In the genomic region with DNA sequence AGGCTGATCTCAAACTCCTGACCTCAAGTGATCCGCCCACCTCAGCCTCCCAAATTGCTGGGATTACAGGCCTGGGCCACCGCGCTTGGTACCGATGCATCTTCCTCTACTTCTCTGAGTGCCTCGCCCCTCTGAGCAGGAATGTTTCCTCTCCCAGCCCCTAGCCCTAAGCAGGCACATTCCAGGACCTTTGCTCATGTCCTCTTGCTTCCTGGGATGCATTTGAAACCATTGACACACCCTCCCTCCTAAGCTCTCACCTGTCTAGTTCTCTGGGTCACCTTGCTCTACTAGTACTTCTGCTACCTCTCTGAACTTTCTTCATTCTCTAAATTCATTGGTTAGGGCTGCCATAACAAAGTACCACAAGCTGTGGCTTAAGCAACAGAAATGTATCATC, we compare ENCODE assay signal across 26 cellular contexts. TPM values are rescaled to one million over a fixed set of nuclear protein-coding genes. Genes with fewer than 3 reads are reported as not detected.
DNase-seq lines count a peak whose midpoint lies in the region; ATAC-seq and TF ChIP-seq lines count a peak whose summit lies in the region.
"Had no signal": no experiment of that assay in that cellular context is flagged by ENCODE, and none has a peak within 500 bp of the region (broad histone marks: within the 10 kb centered on the region; RNA-seq: fewer than 3 reads in every experiment).

No MANE protein-coding gene starts in this region.

- no peak overlapping the region for H2BK12ac ChIP-seq in trophoblast cell (ENCODE audit: low read length)

- peaks cover 2% of the 10 kb centered on the region for H3K4me1 Mint-ChIP-seq in progenitor cell of endocrine pancreas (ENCODE audit: low read depth)
- H3K4me1 Mint-ChIP-seq: naive thymus-derived CD8-positive, alpha-beta T cell had no signal

- no peaks in the 10 kb centered on the region for H3K36me3 Mint-ChIP-seq in progenitor cell of endocrine pancreas (ENCODE audit: insufficient read depth)

- intact Hi-C loops in prostate gland (cut with DNase I) = no loop called here

- H3K4me1 ChIP-seq in trophoblast cell (ENCODE audit: control insufficient read depth in 1 of 2, insufficient read depth in 2 of 2, low read length in 2 of 2) = peaks cover 0 to 5% of the 10 kb centered on the region in 2 experiments
- H3K4me1 ChIP-seq in prostate gland (replicated peaks) = no peaks in the 10 kb centered on the region
- H3K4me1 ChIP-seq: gastrocnemius medialis had no signal

- H4K91ac ChIP-seq in trophoblast cell (ENCODE audit: low read depth, low read length) = no peak overlapping the region

- peak; percentile 97 for ATAC-seq in esophagus mucosa
- no peak for ATAC-seq in GM21619 (IDR thresholded peaks at IDR 0.05; ENCODE audit: unreplicated experiment)
- ATAC-seq: activated T-cell treated with anti-CD3 and anti-CD28 coated beads, Interleukin-2, amount 50 U/mL, for 4 hours; gastrocnemius medialis; K562; naive thymus-derived CD8-positive, alpha-beta T cell; right cardiac atrium had no signal

- no peak overlapping the region for H3K4me3 ChIP-seq in trophoblast cell (ENCODE audit: low read depth, low read length)
- H3K4me3 ChIP-seq in prostate gland = no peak overlapping the region
- H3K4me3 ChIP-seq: gastrocnemius medialis, K562, upper lobe of left lung had no signal

- H3K4me3 Mint-ChIP-seq in progenitor cell of endocrine pancreas (ENCODE audit: low read depth) = no peak overlapping the region
- H3K4me3 Mint-ChIP-seq: activated naive CD4-positive, alpha-beta T cell treated with anti-CD3 and anti-CD28 coated beads for 36 hours; activated T-cell treated with anti-CD3 and anti-CD28 coated beads, Interleukin-2, amount 50 U/mL, for 4 hours; naive thymus-derived CD8-positive, alpha-beta T cell had no signal

- no CpG with 5 or more reads among the region's 5 CpGs for WGBS in trophoblast cell (ENCODE audit: extremely low coverage, insufficient coverage, insufficient read length)
- WGBS in prostate gland = 96% methylated on average over 5 of the region's 5 CpGs

- TF ChIP-seq POLR2A in prostate gland (IDR thresholded peaks at IDR 0.05) = no peak

- H3K4ac ChIP-seq in trophoblast cell (ENCODE audit: low read depth, low read length) = no peak overlapping the region

- H2AK5ac ChIP-seq in trophoblast cell (ENCODE audit: low read length) = no peak overlapping the region

- H2BK120ac ChIP-seq in trophoblast cell (ENCODE audit: insufficient read depth, low read length, poor library complexity) = no peak overlapping the region

- H3K27ac ChIP-seq in trophoblast cell (ENCODE audit: low read depth, low read length) (no peak overlapping the region), prostate gland (no peak overlapping the region)
- H3K27ac ChIP-seq: C4-2B, gastrocnemius medialis, upper lobe of left lung had no signal

- H4K12ac ChIP-seq in trophoblast cell (ENCODE audit: low read depth, low read length) = no peak overlapping the region

- H3K27me3 ChIP-seq in trophoblast cell (ENCODE audit: insufficient read depth, low read length) (no peaks in the 10 kb centered on the region), prostate gland (replicated peaks; ENCODE audit: insufficient read depth) (no peaks in the 10 kb centered on the region)
- H3K27me3 ChIP-seq: gastrocnemius medialis, upper lobe of left lung had no signal

- TF ChIP-seq CTCF in progenitor cell of endocrine pancreas (IDR thresholded peaks at IDR 0.05; ENCODE audit: unreplicated experiment) = no peak
- TF ChIP-seq CTCF in prostate gland (IDR thresholded peaks at IDR 0.05) = no peak

- no peaks in the 10 kb centered on the region for H3K79me2 ChIP-seq in trophoblast cell (ENCODE audit: control insufficient read depth, insufficient read depth, low read length, poor library complexity)

- H3K27me3 Mint-ChIP-seq in progenitor cell of endocrine pancreas = peaks cover 14% of the 10 kb centered on the region

- H2BK5ac ChIP-seq in trophoblast cell (ENCODE audit: low read depth, low read length, poor library complexity) = no peak overlapping the region

- no peaks in the 10 kb centered on the region for H3K9me3 Mint-ChIP-seq in progenitor cell of endocrine pancreas (ENCODE audit: low read depth)
- H3K9me3 Mint-ChIP-seq: activated naive CD4-positive, alpha-beta T cell treated with anti-CD3 and anti-CD28 coated beads for 36 hours; activated T-cell treated with anti-CD3 and anti-CD28 coated beads, Interleukin-2, amount 50 U/mL, for 4 hours; naive thymus-derived CD8-positive, alpha-beta T cell had no signal

- no peaks in the 10 kb centered on the region for H3K79me1 ChIP-seq in trophoblast cell (ENCODE audit: low read length)

- H3K9me3 ChIP-seq in trophoblast cell (ENCODE audit: insufficient read depth, low read depth, low read length) (no peaks in the 10 kb centered on the region), prostate gland (no peaks in the 10 kb centered on the region)
- H3K9me3 ChIP-seq: gastrocnemius medialis, upper lobe of left lung had no signal

- no peak overlapping the region for H3K9ac ChIP-seq in trophoblast cell (ENCODE audit: low read length)

- H4K8ac ChIP-seq in trophoblast cell (ENCODE audit: low read depth, low read length) = no peak overlapping the region

- no peak overlapping the region for H3K23ac ChIP-seq in trophoblast cell (ENCODE audit: low read length)

- no peak overlapping the region for H3K4me2 ChIP-seq in trophoblast cell (ENCODE audit: low read length)

- no peak overlapping the region for H2AFZ ChIP-seq in trophoblast cell (ENCODE audit: insufficient read depth, low read length, poor library complexity)

- H3K36me3 ChIP-seq in trophoblast cell (ENCODE audit: control insufficient read depth in 1 of 2, insufficient read depth in 2 of 2, low read length in 2 of 2) (no peaks in the 10 kb centered on the region), prostate gland (no peaks in the 10 kb centered on the region)
- H3K36me3 ChIP-seq: gastrocnemius medialis, upper lobe of left lung had no signal

- no peak overlapping the region for H3K18ac ChIP-seq in trophoblast cell (ENCODE audit: low read length)

- H3K27ac Mint-ChIP-seq in progenitor cell of endocrine pancreas = no peak overlapping the region
- H3K27ac Mint-ChIP-seq: activated naive CD4-positive, alpha-beta T cell treated with anti-CD3 and anti-CD28 coated beads for 36 hours; naive thymus-derived CD8-positive, alpha-beta T cell had no signal

- no peak overlapping the region for H3K14ac ChIP-seq in trophoblast cell (ENCODE audit: low read length)

- DNase-seq in EL = peak; percentile 51
- DNase-seq in NCI-H226 = peak; percentile 68
- peak; percentile 74 to 80 for DNase-seq in trophoblast cell
- DNase-seq in UCSD-AML1 (lab: John Stamatoyannopoulos, UW; ENCODE audit: unreplicated experiment) = no peak
- DNase-seq in progenitor cell of endocrine pancreas (ENCODE audit: low spot score, unreplicated experiment) = no peak
- no peak for DNase-seq in prostate gland (ENCODE audit: low spot score)
- DNase-seq: activated CD4-positive, alpha-beta T cell treated with anti-CD3 and anti-CD28 coated beads for 1 hour; activated CD8-positive, alpha-beta memory T cell treated with anti-CD3 and anti-CD28 coated beads for 24 hours; activated naive CD4-positive, alpha-beta T cell treated with anti-CD3 and anti-CD28 coated beads for 36 hours; activated T-cell treated with anti-CD3 and anti-CD28 coated beads, Interleukin-2, amount 50 U/mL, for 4 hours; cerebellar nuclear complex; DMS 273 treated with DMSO at 0.1 percent for 48 hours; erythroblast; gastrocnemius medialis; GF-D8; kidney; naive thymus-derived CD8-positive, alpha-beta T cell; NCI-H146; NCI-H524 treated with DMSO at 0.1 percent for 48 hours; right cardiac atrium; stimulated activated CD4-positive, alpha-beta T cell treated with anti-CD3 and anti-CD28 coated beads, Interleukin-15, amount 100 ng/mL, for 24 hours; upper lobe of left lung had no signal

RNA-seq across cellular contexts. Expression of gene UACA, which starts 17.9 kb away (rescaled TPM):
- total RNA-seq in esophagus mucosa (33.4 TPM), progenitor cell of endocrine pancreas (46.2 and 49.3 TPM in 2 replicates), prostate gland (10 to 100 TPM; 16.3 to 35.2 TPM)
- 15.7 and 18.7 TPM in 2 replicates for polyA plus RNA-seq in trophoblast cell (2013)

Comparison
In these comparisons a context has a peak if more than half of its experiments do, and no peak if none do; other contexts are left out.
1. DNase-seq: peak in EL (single experiment), NCI-H226 (single experiment) and trophoblast cell (2 of 2); none in UCSD-AML1 (single experiment), progenitor cell of endocrine pancreas (single experiment) and prostate gland (single experiment).